ENCODE assay signal across 22 cellular contexts in the genomic region with DNA sequence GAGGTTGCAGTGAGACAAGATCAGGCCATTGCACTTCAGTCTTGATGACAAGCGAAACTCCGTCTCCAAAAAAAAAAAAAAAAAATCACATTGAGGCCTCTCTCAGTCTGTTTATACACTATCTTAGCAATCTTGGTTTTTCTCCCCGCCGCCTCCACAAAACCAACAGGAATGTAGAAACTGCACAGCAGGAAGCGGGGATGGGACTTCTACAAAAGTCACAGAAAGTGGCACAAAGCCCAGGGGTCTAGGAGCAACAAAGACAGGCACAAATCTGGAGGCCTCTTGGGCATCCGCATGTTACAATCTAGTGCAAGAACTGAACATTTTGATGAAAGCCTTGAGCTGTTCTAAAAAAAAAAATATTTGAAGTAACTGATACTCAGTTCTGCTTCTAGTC. TPM values are rescaled to one million over a fixed set of nuclear protein-coding genes. Genes with fewer than 3 reads are reported as not detected.
DNase-seq lines count a peak whose midpoint lies in the region; ATAC-seq, FAIRE-seq and TF ChIP-seq lines count a peak whose summit lies in the region.
"Had no signal": no experiment of that assay in that cellular context is flagged by ENCODE, and none has a peak within 500 bp of the region (broad histone marks: within the 10 kb centered on the region; RNA-seq: fewer than 3 reads in every experiment).

No MANE protein-coding gene starts in this region.

- no peak for ATAC-seq in body of pancreas

- intact Hi-C loops in thyroid gland (cut with DNase I) (no loop called here), body of pancreas (cut with DNase I) (no loop called here)

- peak; percentile 51 for DNase-seq in EH (ENCODE audit: low read depth)
- peak; percentile 66 for DNase-seq in astrocyte (ENCODE audit: low read depth)
- DNase-seq in fibroblast of peridontal ligament (ENCODE audit: extremely low read depth), result peak; percentile 35
- DNase-seq in thyroid gland, result peak; percentile 91 to 92
- no peak for DNase-seq in HK-2 (ENCODE audit: unreplicated experiment)
- no peak for DNase-seq in body of pancreas
- no peak for DNase-seq in GF-D8 (lab: John Stamatoyannopoulos, UW)
- DNase-seq: BE2C; CD4-positive, CD25-positive, alpha-beta regulatory T cell; DMS79 treated with DMSO at 0.1 percent for 48 hours; H9; Kasumi-1; NCI-H1694; NCI-H2081; NCI-H2171; NCI-H345; NCI-H524 treated with DMSO at 0.1 percent for 48 hours; NCI-H82; SJCRH30 had no signal

- H3K27me3 ChIP-seq in astrocyte (ENCODE audit: insufficient read depth, low read length) (no peaks in the 10 kb centered on the region), thyroid gland (no peaks in the 10 kb centered on the region), body of pancreas (no peaks in the 10 kb centered on the region)
- H3K27me3 ChIP-seq: BE2C, SJCRH30 had no signal

- H3K9me3 Mint-ChIP-seq in astrocyte (ENCODE audit: unreplicated experiment), result no peaks in the 10 kb centered on the region
- H3K9me3 Mint-ChIP-seq: CD4-positive, CD25-positive, alpha-beta regulatory T cell; H9 had no signal

- H3K36me3 ChIP-seq in astrocyte (ENCODE audit: insufficient read depth, low read length), result peaks cover 5% of the 10 kb centered on the region
- H3K36me3 ChIP-seq in thyroid gland, result peaks cover 0 to 5% of the 10 kb centered on the region in 2 donors
- H3K36me3 ChIP-seq in body of pancreas (replicated peaks in 1 of 2; ENCODE audit: insufficient read depth in 1 of 2, low read depth in 2 of 2), result peaks cover 0 to 8% of the 10 kb centered on the region in 2 donors
- H3K36me3 ChIP-seq: BE2C, SJCRH30 had no signal

- no peaks in the 10 kb centered on the region for H3K27me3 Mint-ChIP-seq in astrocyte (ENCODE audit: low read depth, unreplicated experiment)
- H3K27me3 Mint-ChIP-seq: CD4-positive, CD25-positive, alpha-beta regulatory T cell had no signal

- WGBS in thyroid gland, 2 donors, result 42% methylated on average over 6 of the region's 6 CpGs
- WGBS in body of pancreas, 2 donors, result 90 to 91% methylated on average over 6 of the region's 6 CpGs

- no peak for TF ChIP-seq POLR2A in thyroid gland (IDR thresholded peaks at IDR 0.05)
- no peak for TF ChIP-seq POLR2A in body of pancreas (IDR thresholded peaks at IDR 0.05)

- no peak overlapping the region for H3K4me3 Mint-ChIP-seq in astrocyte (ENCODE audit: unreplicated experiment)
- H3K4me3 Mint-ChIP-seq: CD4-positive, CD25-positive, alpha-beta regulatory T cell; H9 had no signal

- TF ChIP-seq CTCF in astrocyte (IDR thresholded peaks at IDR 0.05; ENCODE audit: insufficient read depth, low read depth, low read length), result no peak
- TF ChIP-seq CTCF in thyroid gland (IDR thresholded peaks at IDR 0.05), result no peak
- TF ChIP-seq CTCF in body of pancreas (IDR thresholded peaks at IDR 0.05), result no peak

- H3K4me3 ChIP-seq in astrocyte (ENCODE audit: insufficient read depth, low read depth, low read length), result no peak overlapping the region
- no peak overlapping the region for H3K4me3 ChIP-seq in thyroid gland (replicated peaks in 1 of 3)
- H3K4me3 ChIP-seq in body of pancreas, result no peak overlapping the region
- H3K4me3 ChIP-seq: SJCRH30 had no signal

- H3K9me3 ChIP-seq in astrocyte (ENCODE audit: insufficient read depth, low read depth, low read length) (no peaks in the 10 kb centered on the region), thyroid gland (no peaks in the 10 kb centered on the region), body of pancreas (no peaks in the 10 kb centered on the region)
- H3K9me3 ChIP-seq: BE2C, SJCRH30 had no signal

- FAIRE-seq in astrocyte (lab: Jason Lieb, UNC), result no peak
- FAIRE-seq: A204.1, GM12891, RCC 7860 had no signal

- H3K27ac ChIP-seq in astrocyte (ENCODE audit: low read depth, low read length) (no peak overlapping the region), thyroid gland (peak overlapping the region; percentile 84 to 97 (median 93)), body of pancreas (no peak overlapping the region)
- H3K27ac ChIP-seq: SJCRH30 had no signal

- peak overlapping the region; percentile 51 for H3K4me2 ChIP-seq in astrocyte (ENCODE audit: low read length)

- peaks cover 8% of the 10 kb centered on the region for H3K36me3 Mint-ChIP-seq in astrocyte (ENCODE audit: low read depth, unreplicated experiment)

- H2AFZ ChIP-seq in astrocyte (ENCODE audit: low read depth, low read length), result no peak overlapping the region

- H3K27ac Mint-ChIP-seq in astrocyte (ENCODE audit: unreplicated experiment), result peak overlapping the region; percentile 85

- no peaks in the 10 kb centered on the region for H4K20me1 ChIP-seq in astrocyte (ENCODE audit: insufficient read depth, low read length)

- H3K4me1 ChIP-seq in astrocyte (ENCODE audit: insufficient read depth, low read length) (peaks cover 20% of the 10 kb centered on the region), thyroid gland (peaks cover 58 to 64% of the 10 kb centered on the region in 2 donors), body of pancreas (peaks cover 5% of the 10 kb centered on the region)
- H3K4me1 ChIP-seq: BE2C, SJCRH30 had no signal

- H3K9ac ChIP-seq in astrocyte (ENCODE audit: low read length), result no peak overlapping the region

- no peaks in the 10 kb centered on the region for H3K79me2 ChIP-seq in astrocyte (ENCODE audit: insufficient read depth, low read length)

- peaks cover 7% of the 10 kb centered on the region for H3K4me1 Mint-ChIP-seq in astrocyte (ENCODE audit: low read depth, unreplicated experiment)
- H3K4me1 Mint-ChIP-seq: CD4-positive, CD25-positive, alpha-beta regulatory T cell had no signal

RNA-seq across cellular contexts. Expression of a gene that starts 48.6 kb away (rescaled TPM):
- total RNA-seq in astrocyte (16.5 and 19.0 TPM in 2 replicates), thyroid gland (10 to 100 TPM; 46.2 to 89.5 (median 70.8) TPM), body of pancreas (10 to 100 TPM in 1 of 2 donors, 1 to 10 TPM in 1; 4.6 to 12.7 TPM)

RNA-seq across cellular contexts. Expression of a gene that starts 48.9 kb away (rescaled TPM):
- 10.5 and 11.7 TPM in 2 replicates for total RNA-seq in astrocyte
- total RNA-seq in thyroid gland, result 100 to 1,000 TPM in 3 of 4 donors, 10 to 100 TPM in 1; 76.7 to 142 (median 113) TPM
- total RNA-seq in body of pancreas, result 1 to 10 TPM; 4.6 to 8.0 TPM

Comparison
In these comparisons a context has a peak if more than half of its experiments do, and no peak if none do; other contexts are left out.
1. DNase-seq: peak in EH (single experiment), astrocyte (single experiment), fibroblast of peridontal ligament (single experiment) and thyroid gland (2 of 2); none in HK-2 (single experiment), body of pancreas (0 of 4) and GF-D8 (single experiment).
2. H3K27ac ChIP-seq: peak in thyroid gland (3 of 3); none in astrocyte (single experiment) and body of pancreas (0 of 4).